ENCODE assay signal across 26 cellular contexts in genomic region chr12:29226621-29227020, GRCh38.
"Had no signal": no experiment of that assay in that cellular context is flagged by ENCODE, and none has a peak within 500 bp of the region (broad histone marks: within the 10 kb centered on the region; RNA-seq: fewer than 3 reads in every experiment).

No MANE protein-coding gene starts in this region.

- H3K27ac ChIP-seq: body of pancreas, coronary artery, hepatocyte, left lung, tibial nerve had no signal

- H3K9me3 ChIP-seq: body of pancreas, left lung, mucosa of descending colon had no signal

- H3K4me3 ChIP-seq: body of pancreas, coronary artery, hepatocyte, left lung, mucosa of descending colon, smooth muscle cell, tibial nerve had no signal

- H3K4me2 ChIP-seq: hepatocyte, smooth muscle cell had no signal

- H3K27me3 ChIP-seq: body of pancreas, hepatocyte, left lung, tibial nerve had no signal

- ATAC-seq: activated CD8-positive, alpha-beta T cell treated with anti-CD3 and anti-CD28 coated beads, Interleukin-2, amount 10 ng/mL, durations not matched to agents 7 days and 5 days; activated naive CD4-positive, alpha-beta T cell treated with anti-CD3 and anti-CD28 coated beads, Interleukin-2, amount 50 U/mL, for 72 hours; body of pancreas; left lung; naive thymus-derived CD8-positive, alpha-beta T cell; right cardiac atrium; WTC11 had no signal

- H3K4me1 ChIP-seq: body of pancreas, left lung, tibial nerve had no signal

- FAIRE-seq: kidney, TTC549 had no signal

- DNase-seq: activated CD4-positive, alpha-beta T cell treated with anti-CD3 and anti-CD28 coated beads for 4 hours; activated CD8-positive, alpha-beta memory T cell treated with anti-CD3 and anti-CD28 coated beads, Interleukin-2, amount 50 U/mL, for 4 hours; activated CD8-positive, alpha-beta T cell treated with anti-CD3 and anti-CD28 coated beads, Interleukin-2, amount 10 ng/mL, durations not matched to agents 7 days and 5 days; activated effector memory CD4-positive, alpha-beta T cell treated with anti-CD3 and anti-CD28 coated beads, Interleukin-2, amount 50 U/mL, for 16 hours; activated T-cell treated with anti-CD3 and anti-CD28 coated beads, Interleukin-2, amount 50 U/mL, for 48 hours; amygdala; body of pancreas; central memory CD4-positive, alpha-beta T cell; effector CD8-positive, alpha-beta T cell; kidney; left lung; mucosa of descending colon; naive thymus-derived CD8-positive, alpha-beta T cell; right cardiac atrium; stimulated activated CD4-positive, alpha-beta T cell treated with anti-CD3 and anti-CD28 coated beads, Interleukin-4, amount 100 ng/mL, for 4 hours; stimulated activated CD8-positive, alpha-beta memory T cell treated with anti-CD3 and anti-CD28 coated beads, Interleukin-4, amount 100 ng/mL, for 48 hours; stimulated activated naive CD4-positive, alpha-beta T cell treated with Interleukin-2 at 50 U/mL for 16 hours; substantia nigra; SW 1271 had no signal

- H3K79me2 ChIP-seq: hepatocyte had no signal

- H2AFZ ChIP-seq: hepatocyte had no signal

- H3K36me3 ChIP-seq: left lung, tibial nerve had no signal
